10 cellular contexts compared by ENCODE assay signal in genomic region chr11:327581-327923, GRCh38. TPM values are rescaled to one million over a fixed set of nuclear protein-coding genes. Genes with fewer than 3 reads are reported as not detected.
DNase-seq lines count a peak whose midpoint lies in the region; FAIRE-seq and TF ChIP-seq lines count a peak whose summit lies in the region.
"Had no signal": no experiment of that assay in that cellular context is flagged by ENCODE, and none has a peak within 500 bp of the region (broad histone marks: within the 10 kb centered on the region; RNA-seq: fewer than 3 reads in every experiment).

No MANE protein-coding gene starts in this region.

- DNase-seq in activated naive CD4-positive, alpha-beta T cell treated with anti-CD3 and anti-CD28 coated beads, Interleukin-2, amount 10 ng/mL, durations not matched to agents 7 days and 5 days = no peak
- DNase-seq in activated naive CD4-positive, alpha-beta T cell treated with Interleukin-2 at 50 U/mL for 16 hours = no peak
- DNase-seq in astrocyte (ENCODE audit: low read depth) (no peak), NCI-H774 (lab: John Stamatoyannopoulos, UW) (no peak), urothelium cell line (ENCODE audit: low spot score) (no peak), NOMO-1 treated with dmso at 0.1 percent for 144 hours (lab: John Stamatoyannopoulos, UW; ENCODE audit: unreplicated experiment) (no peak)

- H3K4me1 ChIP-seq in astrocyte (ENCODE audit: insufficient read depth, low read length) (peaks cover 7% of the 10 kb centered on the region), muscle layer of colon (ENCODE audit: insufficient read depth, low read length) (peaks cover 33% of the 10 kb centered on the region), thymus (ENCODE audit: control insufficient read depth, insufficient read depth, low read length) (peaks cover 41% of the 10 kb centered on the region)

- H3K9me3 Mint-ChIP-seq in activated naive CD4-positive, alpha-beta T cell treated with anti-CD3 and anti-CD28 coated beads, Interleukin-2, amount 10 ng/mL, durations not matched to agents 7 days and 5 days = no peaks in the 10 kb centered on the region
- no peaks in the 10 kb centered on the region for H3K9me3 Mint-ChIP-seq in astrocyte (ENCODE audit: unreplicated experiment)

- peak overlapping the region; percentile 34 for H3K4me3 Mint-ChIP-seq in activated naive CD4-positive, alpha-beta T cell treated with anti-CD3 and anti-CD28 coated beads, Interleukin-2, amount 10 ng/mL, durations not matched to agents 7 days and 5 days
- H3K4me3 Mint-ChIP-seq in astrocyte (ENCODE audit: unreplicated experiment) = no peak overlapping the region

- no peaks in the 10 kb centered on the region for H3K36me3 ChIP-seq in astrocyte (ENCODE audit: insufficient read depth, low read length)
- H3K36me3 ChIP-seq in muscle layer of colon (ENCODE audit: insufficient read depth, low read length) = no peaks in the 10 kb centered on the region
- no peaks in the 10 kb centered on the region for H3K36me3 ChIP-seq in thymus (ENCODE audit: control insufficient read depth, insufficient read depth)

- CTCF ChIA-PET in activated naive CD4-positive, alpha-beta T cell treated with anti-CD3 and anti-CD28 coated beads, Interleukin-2, amount 10 ng/mL, durations not matched to agents 7 days and 5 days (lab: Charles Lee) = interaction anchor here (1.3 kb wide), 1 partner anchor 77 kb away, joined by 6 read pairs; no protein-coding TSS in a partner anchor

- H3K9me3 ChIP-seq in astrocyte (ENCODE audit: insufficient read depth, low read depth, low read length) (no peaks in the 10 kb centered on the region), muscle layer of colon (ENCODE audit: low read length) (no peaks in the 10 kb centered on the region), thymus (ENCODE audit: control insufficient read depth) (no peaks in the 10 kb centered on the region)

- H4K20me1 ChIP-seq in astrocyte (ENCODE audit: insufficient read depth, low read length) = no peaks in the 10 kb centered on the region

- TF ChIP-seq CTCF in astrocyte (IDR thresholded peaks at IDR 0.05; ENCODE audit: insufficient read depth, low read depth, low read length) = no peak

- peak overlapping the region; percentile 30 for H3K9ac ChIP-seq in astrocyte (ENCODE audit: low read length)
- H3K9ac ChIP-seq in muscle layer of colon (ENCODE audit: low read length) = no peak overlapping the region

- no peak overlapping the region for H3K4me3 ChIP-seq in astrocyte (ENCODE audit: insufficient read depth, low read depth, low read length)
- H3K4me3 ChIP-seq in muscle layer of colon (ENCODE audit: low read depth in 1 of 2, low read length in 2 of 2) = no peak overlapping the region
- no peak overlapping the region for H3K4me3 ChIP-seq in thymus (ENCODE audit: low read length)

- peaks cover 77% of the 10 kb centered on the region for H3K4me1 Mint-ChIP-seq in activated naive CD4-positive, alpha-beta T cell treated with anti-CD3 and anti-CD28 coated beads, Interleukin-2, amount 10 ng/mL, durations not matched to agents 7 days and 5 days
- H3K4me1 Mint-ChIP-seq in astrocyte (ENCODE audit: low read depth, unreplicated experiment) = peaks cover 5% of the 10 kb centered on the region

- H3K36me3 Mint-ChIP-seq in activated naive CD4-positive, alpha-beta T cell treated with anti-CD3 and anti-CD28 coated beads, Interleukin-2, amount 10 ng/mL, durations not matched to agents 7 days and 5 days = no peaks in the 10 kb centered on the region
- no peaks in the 10 kb centered on the region for H3K36me3 Mint-ChIP-seq in astrocyte (ENCODE audit: low read depth, unreplicated experiment)

- H2AFZ ChIP-seq in astrocyte (ENCODE audit: low read depth, low read length) = peak overlapping the region; percentile 64

- H3K27ac Mint-ChIP-seq in activated naive CD4-positive, alpha-beta T cell treated with anti-CD3 and anti-CD28 coated beads, Interleukin-2, amount 10 ng/mL, durations not matched to agents 7 days and 5 days = peak overlapping the region; percentile 94
- no peak overlapping the region for H3K27ac Mint-ChIP-seq in astrocyte (ENCODE audit: unreplicated experiment)

- H3K4me2 ChIP-seq in astrocyte (ENCODE audit: low read length) = peak overlapping the region; percentile 46

- H3K27me3 Mint-ChIP-seq in activated naive CD4-positive, alpha-beta T cell treated with anti-CD3 and anti-CD28 coated beads, Interleukin-2, amount 10 ng/mL, durations not matched to agents 7 days and 5 days = peaks cover 22% of the 10 kb centered on the region
- peaks cover 9% of the 10 kb centered on the region for H3K27me3 Mint-ChIP-seq in astrocyte (ENCODE audit: low read depth, unreplicated experiment)

- no peaks in the 10 kb centered on the region for H3K27me3 ChIP-seq in astrocyte (ENCODE audit: insufficient read depth, low read length)
- no peaks in the 10 kb centered on the region for H3K27me3 ChIP-seq in muscle layer of colon (ENCODE audit: control insufficient read depth in 1 of 2, insufficient read depth in 2 of 2, low read length in 2 of 2)
- H3K27me3 ChIP-seq in thymus (ENCODE audit: control insufficient read depth, insufficient read depth) = no peaks in the 10 kb centered on the region

- H3K79me2 ChIP-seq in astrocyte (ENCODE audit: insufficient read depth, low read length) = no peaks in the 10 kb centered on the region

- no peak for FAIRE-seq in astrocyte (lab: Jason Lieb, UNC)
- FAIRE-seq in urothelium cell line (lab: Jason Lieb, UNC) = no peak

- 99% methylated on average over 3 of the region's 3 CpGs for WGBS in thymus

- H3K27ac ChIP-seq in astrocyte (ENCODE audit: low read depth, low read length) (no peak overlapping the region), muscle layer of colon (ENCODE audit: low read depth, low read length) (peak overlapping the region; percentile 86), thymus (ENCODE audit: low read depth) (peak overlapping the region; percentile 94)
- H3K27ac ChIP-seq: epithelial cell of prostate had no signal

RNA-seq across cellular contexts. Expression of gene IFITM3, which starts 6.9 kb away (rescaled TPM):
- total RNA-seq in astrocyte = 642 and 757 TPM in 2 replicates
- polyA plus RNA-seq in thymus = 636 TPM

RNA-seq across cellular contexts. Expression of gene IFITM1, which starts 13.7 kb away (rescaled TPM):
- total RNA-seq in astrocyte = 526 and 631 TPM in 2 replicates
- polyA plus RNA-seq in thymus = 463 TPM

RNA-seq across cellular contexts. Expression of gene IFITM2, which starts 19.9 kb away (rescaled TPM):
- total RNA-seq in astrocyte = 474 and 575 TPM in 2 replicates
- polyA plus RNA-seq in thymus = 467 TPM

RNA-seq across cellular contexts. Expression of gene IFITM5, which starts 28.2 kb away (rescaled TPM):
- total RNA-seq in astrocyte = not detected in 2 replicates
- polyA plus RNA-seq in thymus = 0.25 TPM
- total RNA-seq: lower leg skin had no signal

RNA-seq across cellular contexts. Expression of gene PGGHG, which starts 38.6 kb away (rescaled TPM):
- total RNA-seq in astrocyte = 22.9 and 25.1 TPM in 2 replicates
- polyA plus RNA-seq in thymus = 900 TPM
